Comparison of ENCODE assay signal across 1 cellular context in genomic region chr16:386641-387156, GRCh38.
TF ChIP-seq lines count a peak whose summit lies in the region.

No MANE protein-coding gene starts in this region.

TF ChIP-seq in H1, 55 proteins besides CTCF, POLR2A, EP300 and RAD21:
- TF ChIP-seq YY1 (IDR thresholded peaks at IDR 0.05; ENCODE audit: low read depth, low read length) (0 out of 2 replicates have a peak, but pooled peaks have one; percentile 6), SUZ12 (IDR thresholded peaks at IDR 0.05; ENCODE audit: low read length) (no peak)
